17 cellular contexts compared by ENCODE assay signal in the genomic region with DNA sequence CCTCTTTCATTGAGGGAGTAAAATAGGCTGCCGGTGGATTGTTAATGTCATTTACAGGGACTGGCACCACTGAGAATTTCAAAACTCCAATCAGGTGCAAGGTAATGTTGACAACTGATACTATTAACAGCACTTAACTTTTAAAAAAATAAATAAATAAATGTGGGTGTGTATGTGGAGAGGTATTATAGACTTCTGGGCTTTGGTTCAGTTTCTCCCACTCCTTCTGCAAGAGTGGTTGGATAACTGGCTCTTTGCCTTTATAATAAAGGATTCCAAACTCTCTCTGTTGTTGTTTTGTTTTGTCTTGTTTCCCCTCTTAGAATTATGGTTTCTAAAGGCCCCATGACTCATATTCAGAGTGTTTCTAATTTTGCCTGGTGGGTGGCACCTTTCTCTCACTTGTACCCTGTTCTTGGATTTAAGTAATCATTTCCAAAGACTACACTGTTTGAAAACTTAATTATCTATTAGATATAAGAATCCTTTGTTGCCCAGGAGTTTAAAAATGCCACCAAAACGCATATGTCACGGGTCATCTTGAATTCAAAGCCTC.
DNase-seq lines count a peak whose midpoint lies in the region; ATAC-seq and TF ChIP-seq lines count a peak whose summit lies in the region.
"Had no signal": no experiment of that assay in that cellular context is flagged by ENCODE, and none has a peak within 500 bp of the region (broad histone marks: within the 10 kb centered on the region; RNA-seq: fewer than 3 reads in every experiment).

No MANE protein-coding gene starts in this region.

- H3K79me2 ChIP-seq in OCI-LY3 (ENCODE audit: low read length), result no peaks in the 10 kb centered on the region

- peaks cover 27% of the 10 kb centered on the region for H3K27me3 ChIP-seq in OCI-LY3 (ENCODE audit: low read depth, low read length)
- H3K27me3 ChIP-seq in tibial nerve, result no peaks in the 10 kb centered on the region
- H3K27me3 ChIP-seq in left ventricle myocardium inferior (ENCODE audit: low read depth), result no peaks in the 10 kb centered on the region

- H3K4me3 ChIP-seq in OCI-LY3 (ENCODE audit: low read length) (no peak overlapping the region), tibial nerve (no peak overlapping the region), left ventricle myocardium inferior (no peak overlapping the region)
- H3K4me3 ChIP-seq: dorsolateral prefrontal cortex had no signal

- WGBS in tibial nerve, 2 donors, result 77 to 84% methylated on average over 3 of the region's 3 CpGs

- H3K4me1 ChIP-seq in OCI-LY3 (ENCODE audit: low read length) (peaks cover 32% of the 10 kb centered on the region), tibial nerve (peaks cover 0 to 7% (median 0%) of the 10 kb centered on the region in 4 donors), left ventricle myocardium inferior (peaks cover 5% of the 10 kb centered on the region)

- H3K9me3 ChIP-seq in OCI-LY3 (ENCODE audit: insufficient read depth, low read length) (no peaks in the 10 kb centered on the region), tibial nerve (no peaks in the 10 kb centered on the region), left ventricle myocardium inferior (replicated peaks) (no peaks in the 10 kb centered on the region)

- H3K36me3 ChIP-seq in OCI-LY3 (replicated peaks; ENCODE audit: low read depth, low read length) (no peaks in the 10 kb centered on the region), tibial nerve (no peaks in the 10 kb centered on the region), left ventricle myocardium inferior (no peaks in the 10 kb centered on the region)

- ATAC-seq in GM18867 (IDR thresholded peaks at IDR 0.05; ENCODE audit: unreplicated experiment) (peak; percentile 58), HG02885 (IDR thresholded peaks at IDR 0.05; ENCODE audit: poor library complexity, unreplicated experiment) (peak; percentile 43)

- DNase-seq in CD1c-positive myeloid dendritic cell (ENCODE audit: extremely low spot score) (peak; percentile 37), tibial nerve (ENCODE audit: low spot score in 2 of 2) (no peak), SIG-M5 (lab: John Stamatoyannopoulos, UW) (no peak), NCI-H69 (lab: John Stamatoyannopoulos, UW) (no peak), left ventricle myocardium inferior (no peak)
- DNase-seq: activated CD4-positive, alpha-beta memory T cell treated with anti-CD3 and anti-CD28 coated beads for 36 hours; activated T-cell treated with anti-CD3 and anti-CD28 coated beads, Interleukin-2, amount 50 U/mL, for 24 hours; dorsolateral prefrontal cortex; head of caudate nucleus; kidney; midbrain; NCI-H82; retina; stimulated activated naive CD8-positive, alpha-beta T cell treated with anti-CD3 and anti-CD28 coated beads, Interleukin-15, amount 100 ng/mL, for 72 hours had no signal

- no peak for TF ChIP-seq POLR2A in tibial nerve (IDR thresholded peaks at IDR 0.05)

- no peak for TF ChIP-seq EP300 in tibial nerve (IDR thresholded peaks at IDR 0.05)

- intact Hi-C loops in left ventricle myocardium inferior (cut with micrococcal nuclease), result no loop called here

- TF ChIP-seq CTCF in OCI-LY3 (IDR thresholded peaks at IDR 0.05; ENCODE audit: low read depth, low read length) (no peak), tibial nerve (IDR thresholded peaks at IDR 0.05) (no peak), left ventricle myocardium inferior (IDR thresholded peaks at IDR 0.05; ENCODE audit: borderline replicate concordance) (no peak)

- H3K27ac ChIP-seq in OCI-LY3 (ENCODE audit: low read length) (no peak overlapping the region), tibial nerve (no peak overlapping the region), left ventricle myocardium inferior (replicated peaks) (no peak overlapping the region)
- H3K27ac ChIP-seq: dorsolateral prefrontal cortex had no signal

- H3K9ac ChIP-seq in OCI-LY3 (ENCODE audit: low read length), result no peak overlapping the region

- 0 out of 2 replicates have a peak overlapping the region, but pooled peaks have one; percentile 10 for H3K4me2 ChIP-seq in OCI-LY3 (ENCODE audit: low read length)

- 0 out of 2 replicates have a peak, but pooled peaks cover 3% of the 10 kb centered on the region for H4K20me1 ChIP-seq in OCI-LY3 (ENCODE audit: insufficient read depth, low read length)

- no peak overlapping the region for H2AFZ ChIP-seq in OCI-LY3 (ENCODE audit: low read depth, low read length)
